19 cellular contexts compared by ENCODE assay signal in the genomic region with DNA sequence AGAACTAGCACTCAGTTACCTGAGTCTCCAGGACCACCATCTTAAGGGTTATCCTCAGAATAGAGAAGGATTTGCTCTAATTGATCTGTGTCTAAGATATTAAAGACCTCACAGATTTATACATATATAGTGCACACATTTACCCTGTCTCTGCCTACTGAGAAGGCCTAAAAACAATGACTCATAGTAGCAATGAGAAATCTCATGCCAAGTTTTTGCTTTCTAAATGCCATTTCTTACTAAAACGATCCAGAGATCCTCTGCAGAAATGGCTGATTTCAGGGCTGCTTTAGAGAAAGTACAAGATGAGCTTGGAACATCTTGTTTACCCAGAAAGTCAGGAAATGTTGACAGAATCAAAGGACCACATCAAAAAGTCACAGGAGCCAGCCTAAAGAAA.
"Had no signal": no experiment of that assay in that cellular context is flagged by ENCODE, and none has a peak within 500 bp of the region (broad histone marks: within the 10 kb centered on the region; RNA-seq: fewer than 3 reads in every experiment).

No MANE protein-coding gene starts in this region.

- H3K9me3 ChIP-seq: adrenal gland, right atrium auricular region, thoracic aorta, upper lobe of right lung had no signal

- H3K4me3 ChIP-seq: adrenal gland, right atrium auricular region, skin epidermis, thoracic aorta, upper lobe of right lung had no signal

- H3K27ac ChIP-seq: adrenal gland, right atrium auricular region, skin epidermis, thoracic aorta, upper lobe of right lung had no signal

- ATAC-seq: activated CD8-positive, alpha-beta T cell treated with anti-CD3 and anti-CD28 coated beads, Interleukin-2, amount 10 ng/mL, durations not matched to agents 7 days and 5 days; activated T-cell treated with anti-CD3 and anti-CD28 coated beads, Interleukin-2, amount 50 U/mL, for 4 hours; left lobe of liver; upper lobe of right lung had no signal

- DNase-seq: activated CD4-positive, alpha-beta T cell treated with anti-CD3 and anti-CD28 coated beads, Interleukin-2, amount 10 ng/mL, durations not matched to agents 24 days and 14 days; activated CD8-positive, alpha-beta memory T cell treated with anti-CD3 and anti-CD28 coated beads, Interleukin-2, amount 50 U/mL, for 4 hours; activated CD8-positive, alpha-beta T cell treated with anti-CD3 and anti-CD28 coated beads, Interleukin-2, amount 10 ng/mL, durations not matched to agents 7 days and 5 days; activated T-cell treated with anti-CD3 and anti-CD28 coated beads, Interleukin-2, amount 50 U/mL, for 4 hours; adrenal gland; central memory CD4-positive, alpha-beta T cell; erythroblast; glutamatergic neuron; hippocampal formation; kidney; mammary epithelial cell; occipital lobe; stimulated activated CD4-positive, alpha-beta T cell treated with anti-CD3 and anti-CD28 coated beads, Interleukin-2, amount 100 ng/mL, for 48 hours; T1000; upper lobe of right lung had no signal

- H3K4me1 ChIP-seq: adrenal gland, right atrium auricular region, upper lobe of right lung had no signal

- H3K27me3 ChIP-seq: adrenal gland, right atrium auricular region, upper lobe of right lung had no signal

- H3K36me3 ChIP-seq: adrenal gland, right atrium auricular region, thoracic aorta, upper lobe of right lung had no signal
